Comparison of ENCODE assay signal across 24 cellular contexts in the genomic region with DNA sequence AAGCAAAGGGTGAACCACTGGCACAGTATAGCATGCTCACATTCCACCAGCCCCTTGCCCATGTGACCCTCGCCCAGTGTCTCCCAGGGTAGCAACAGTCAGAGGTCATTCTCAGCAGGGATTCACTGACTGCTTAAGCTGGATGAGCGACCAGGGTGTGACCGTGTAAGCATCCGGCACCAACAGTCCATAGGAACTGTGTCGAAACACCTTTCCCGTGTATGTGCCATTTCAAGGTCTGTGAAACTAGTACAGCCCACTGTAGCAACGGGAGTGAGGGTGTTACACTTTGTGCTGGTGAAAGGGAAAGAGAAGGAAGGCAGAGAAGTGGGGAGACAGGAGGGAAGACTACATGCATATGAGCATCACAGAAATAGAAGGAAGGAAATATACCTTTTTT. TPM values are rescaled to one million over a fixed set of nuclear protein-coding genes. Genes with fewer than 3 reads are reported as not detected.
DNase-seq lines count a peak whose midpoint lies in the region; ATAC-seq and TF ChIP-seq lines count a peak whose summit lies in the region.
"Had no signal": no experiment of that assay in that cellular context is flagged by ENCODE, and none has a peak within 500 bp of the region (broad histone marks: within the 10 kb centered on the region; RNA-seq: fewer than 3 reads in every experiment).

No MANE protein-coding gene starts in this region.

- H3K36me3 Mint-ChIP-seq in stimulated activated memory B cell treated with anti-CD40 and anti-IgM and Interleukin-4, amounts not matched to agents 10 μg/mL and 1 μg/mL and 100 μg/mL, for 72 hours = peaks cover 22% of the 10 kb centered on the region

- peak overlapping the region in 9 of 11 experiments; percentile 37 to 98 (median 94); a peak in 18 of 22 replicates for H3K27ac ChIP-seq in BLaER1 treated with 17β-estradiol and CSF1 and Interleukin-3, amounts not matched to agents 10 nM and 100 nM
- no peak overlapping the region for H3K27ac ChIP-seq in PC-3 (ENCODE audit: low read length)
- H3K27ac ChIP-seq: foreskin keratinocyte, pancreas, RWPE1, tibial artery had no signal

- peak overlapping the region; percentile 98 for H3K27ac Mint-ChIP-seq in stimulated activated memory B cell treated with anti-CD40 and anti-IgM and Interleukin-4, amounts not matched to agents 10 μg/mL and 1 μg/mL and 100 μg/mL, for 72 hours
- H3K27ac Mint-ChIP-seq: activated CD8-positive, alpha-beta memory T cell treated with anti-CD3 and anti-CD28 coated beads, Interleukin-2, amount 10 ng/mL, durations not matched to agents 7 days and 5 days; stimulated activated naive CD8-positive, alpha-beta T cell treated with anti-CD3 and anti-CD28 coated beads, Interleukin-15, Interleukin-2, amounts not matched to agents 100 ng/mL and 50 ng/mL, for 24 hours had no signal

- peaks cover 0 to 30% (median 16%) of the 10 kb centered on the region in 11 experiments; a peak in 17 of 22 replicates for H3K36me3 ChIP-seq in BLaER1 treated with 17β-estradiol and CSF1 and Interleukin-3, amounts not matched to agents 10 nM and 100 nM
- 0 out of 2 replicates have a peak, but pooled peaks cover 4% of the 10 kb centered on the region for H3K36me3 ChIP-seq in PC-3 (ENCODE audit: low read depth, low read length)
- H3K36me3 ChIP-seq: pancreas, tibial artery had no signal

- H3K9me3 ChIP-seq in BLaER1 treated with 17β-estradiol and CSF1 and Interleukin-3, amounts not matched to agents 10 nM and 100 nM (replicated peaks in 1 of 11) = no peaks in the 10 kb centered on the region
- H3K9me3 ChIP-seq in PC-3 (ENCODE audit: low read length) = no peaks in the 10 kb centered on the region
- H3K9me3 ChIP-seq: esophagus squamous epithelium, pancreas, tibial artery had no signal

- ATAC-seq in stimulated activated memory B cell treated with anti-CD40 and anti-IgM and Interleukin-4, amounts not matched to agents 10 μg/mL and 1 μg/mL and 100 μg/mL, for 72 hours = no peak
- ATAC-seq in PC-3 = no peak
- ATAC-seq: activated CD8-positive, alpha-beta memory T cell treated with anti-CD3 and anti-CD28 coated beads, Interleukin-2, amount 10 ng/mL, durations not matched to agents 7 days and 5 days; activated T-cell treated with anti-CD3 and anti-CD28 coated beads, Interleukin-2, amount 50 U/mL, for 4 hours; foreskin keratinocyte; pancreas had no signal

- peak overlapping the region in 3 of 10 experiments; percentile 7 to 20 (median 9); a peak in 2 of 20 replicates for H3K4me3 ChIP-seq in BLaER1 treated with 17β-estradiol and CSF1 and Interleukin-3, amounts not matched to agents 10 nM and 100 nM
- H3K4me3 ChIP-seq in epithelial cell of esophagus (ENCODE audit: low read length) = no peak overlapping the region
- H3K4me3 ChIP-seq in PC-3 (ENCODE audit: low read length) = no peak overlapping the region
- H3K4me3 ChIP-seq: esophagus squamous epithelium, pancreas, tibial artery had no signal

- H3K4me2 ChIP-seq in BLaER1 treated with 17β-estradiol and CSF1 and Interleukin-3, amounts not matched to agents 10 nM and 100 nM = peak overlapping the region; percentile 70 to 99 (median 93)
- H3K4me2 ChIP-seq in PC-3 (ENCODE audit: low read length) = no peak overlapping the region

- BruUV-seq in PC-3 (replicated peaks; lab: Mats Ljungman, UMichigan) = no TSS peak

- intact Hi-C loops in PC-3 (cut with micrococcal nuclease) = no loop called here

- peaks cover 72 to 94% (median 86%) of the 10 kb centered on the region in 10 experiments for H3K4me1 ChIP-seq in BLaER1 treated with 17β-estradiol and CSF1 and Interleukin-3, amounts not matched to agents 10 nM and 100 nM
- H3K4me1 ChIP-seq in PC-3 (ENCODE audit: insufficient read depth, low read length) = peaks cover 14% of the 10 kb centered on the region

- DNase-seq in NCI-H460 (ENCODE audit: extremely low read depth, low read depth) (peak; percentile 25), epithelial cell of esophagus (ENCODE audit: low read depth) (peak; percentile 32), PC-3 (no peak), SKM-1 treated with dmso at 0.1 percent for 144 hours (lab: John Stamatoyannopoulos, UW; ENCODE audit: unreplicated experiment) (no peak)
- no peak for DNase-seq in stimulated activated CD8-positive, alpha-beta memory T cell treated with anti-CD3 and anti-CD28 coated beads, Interleukin-4, amount 100 ng/mL, for 48 hours
- DNase-seq: activated CD4-positive, CD25-positive, alpha-beta regulatory T cell; activated CD8-positive, alpha-beta memory T cell treated with anti-CD3 and anti-CD28 coated beads, Interleukin-2, amount 10 ng/mL, durations not matched to agents 7 days and 5 days; activated naive CD4-positive, alpha-beta T cell; activated T-cell treated with anti-CD3 and anti-CD28 coated beads, Interleukin-2, amount 50 U/mL, for 4 hours; caudate nucleus; CD4-positive, CD25-positive, alpha-beta regulatory T cell; esophagus squamous epithelium; foreskin keratinocyte; NCI-H146; NCI-H2107; pancreas; retina; small intestine; T-helper 1 cell; tibial artery had no signal

- H2AFZ ChIP-seq in PC-3 (ENCODE audit: low read length) = no peak overlapping the region

- peaks cover 45% of the 10 kb centered on the region for H3K79me2 ChIP-seq in PC-3 (ENCODE audit: low read length)

- no peaks in the 10 kb centered on the region for H3K27me3 Mint-ChIP-seq in stimulated activated memory B cell treated with anti-CD40 and anti-IgM and Interleukin-4, amounts not matched to agents 10 μg/mL and 1 μg/mL and 100 μg/mL, for 72 hours
- H3K27me3 Mint-ChIP-seq: activated CD8-positive, alpha-beta memory T cell treated with anti-CD3 and anti-CD28 coated beads, Interleukin-2, amount 10 ng/mL, durations not matched to agents 7 days and 5 days; CD4-positive, CD25-positive, alpha-beta regulatory T cell; stimulated activated naive CD8-positive, alpha-beta T cell treated with anti-CD3 and anti-CD28 coated beads, Interleukin-15, Interleukin-2, amounts not matched to agents 100 ng/mL and 50 ng/mL, for 24 hours had no signal

- H3K9me3 Mint-ChIP-seq in stimulated activated memory B cell treated with anti-CD40 and anti-IgM and Interleukin-4, amounts not matched to agents 10 μg/mL and 1 μg/mL and 100 μg/mL, for 72 hours = peaks cover 3% of the 10 kb centered on the region
- H3K9me3 Mint-ChIP-seq: activated T-cell treated with anti-CD3 and anti-CD28 coated beads, Interleukin-2, amount 50 U/mL, for 4 hours; CD4-positive, CD25-positive, alpha-beta regulatory T cell; stimulated activated naive CD8-positive, alpha-beta T cell treated with anti-CD3 and anti-CD28 coated beads, Interleukin-15, Interleukin-2, amounts not matched to agents 100 ng/mL and 50 ng/mL, for 24 hours had no signal

- CTCF ChIA-PET in PC-3 (lab: Charles Lee) = no interaction called here

- H4K20me1 ChIP-seq in BLaER1 treated with 17β-estradiol and CSF1 and Interleukin-3, amounts not matched to agents 10 nM and 100 nM = peaks cover 0 to 22% (median 0%) of the 10 kb centered on the region in 11 experiments; a peak in 3 of 22 replicates
- H4K20me1 ChIP-seq in PC-3 (ENCODE audit: low read length) = 0 out of 2 replicates have a peak, but pooled peaks cover 10% of the 10 kb centered on the region

- H3K9me2 ChIP-seq in PC-3 (replicated peaks; ENCODE audit: low read length) = no peaks in the 10 kb centered on the region

- H3K4me3 Mint-ChIP-seq in stimulated activated memory B cell treated with anti-CD40 and anti-IgM and Interleukin-4, amounts not matched to agents 10 μg/mL and 1 μg/mL and 100 μg/mL, for 72 hours = no peak overlapping the region
- H3K4me3 Mint-ChIP-seq: activated CD8-positive, alpha-beta memory T cell treated with anti-CD3 and anti-CD28 coated beads, Interleukin-2, amount 10 ng/mL, durations not matched to agents 7 days and 5 days; activated T-cell treated with anti-CD3 and anti-CD28 coated beads, Interleukin-2, amount 50 U/mL, for 4 hours; CD4-positive, CD25-positive, alpha-beta regulatory T cell; stimulated activated naive CD8-positive, alpha-beta T cell treated with anti-CD3 and anti-CD28 coated beads, Interleukin-15, Interleukin-2, amounts not matched to agents 100 ng/mL and 50 ng/mL, for 24 hours had no signal

- peak overlapping the region in 8 of 11 experiments; percentile 17 to 87 (median 58); a peak in 11 of 22 replicates for H3K9ac ChIP-seq in BLaER1 treated with 17β-estradiol and CSF1 and Interleukin-3, amounts not matched to agents 10 nM and 100 nM
- H3K9ac ChIP-seq in PC-3 (ENCODE audit: low read length) = no peak overlapping the region

- H3K27me3 ChIP-seq in BLaER1 treated with 17β-estradiol and CSF1 and Interleukin-3, amounts not matched to agents 10 nM and 100 nM = no peaks in the 10 kb centered on the region
- H3K27me3 ChIP-seq in PC-3 (ENCODE audit: low read length) = no peaks in the 10 kb centered on the region
- H3K27me3 ChIP-seq: esophagus squamous epithelium, foreskin keratinocyte, pancreas, tibial artery had no signal

- H3K4me1 Mint-ChIP-seq in stimulated activated memory B cell treated with anti-CD40 and anti-IgM and Interleukin-4, amounts not matched to agents 10 μg/mL and 1 μg/mL and 100 μg/mL, for 72 hours = peaks cover 80% of the 10 kb centered on the region

- TF ChIP-seq CTCF in epithelial cell of esophagus (IDR thresholded peaks at IDR 0.05; ENCODE audit: insufficient read depth, low read depth, low read length, missing control alignments) (no peak), PC-3 (conservative IDR thresholded peaks at IDR 0.05; ENCODE audit: low read depth, low read length) (no peak)

- H3F3A ChIP-seq in PC-3 (ENCODE audit: low read length, unreplicated experiment) = no peaks in the 10 kb centered on the region

- POLR2A ChIA-PET in PC-3 (lab: Charles Lee; ENCODE audit: unreplicated experiment) = no interaction called here

RNA-seq across cellular contexts. Expression of a gene that starts 10.8 kb away (rescaled TPM):
- total RNA-seq in NCI-H460 (2014; rRNA removed; shearing (Covaris generic)) = 4.3 and 6.1 TPM in 2 replicates
- polyA plus RNA-seq in NCI-H460 (2014; cell fraction: nucleus; rRNA removed) = 5.8 and 12.9 TPM in 2 replicates
- total RNA-seq in PC-3 (2014; rRNA removed) = 34.7 and 35.3 TPM in 2 replicates

RNA-seq across cellular contexts. Expression of a gene that starts 32.4 kb away (rescaled TPM):
- total RNA-seq in NCI-H460 (2014; rRNA removed; shearing (Covaris generic)) = 61.3 and 82.6 TPM in 2 replicates
- 73.8 and 128 TPM in 2 replicates for polyA plus RNA-seq in NCI-H460 (2014; cell fraction: nucleus; rRNA removed)
- total RNA-seq in PC-3 (2014; rRNA removed) = 36.3 and 55.7 TPM in 2 replicates

Comparison
In these comparisons a context has a peak if more than half of its experiments do, and no peak if none do; other contexts are left out.
1. DNase-seq: peak in NCI-H460 (single experiment) and epithelial cell of esophagus (single experiment); none in stimulated activated CD8-positive, alpha-beta memory T cell treated with anti-CD3 and anti-CD28 coated beads, Interleukin-4, amount 100 ng/mL, for 48 hours (single experiment), PC-3 (single experiment) and SKM-1 treated with dmso at 0.1 percent for 144 hours (single experiment).